Comparison of ENCODE assay signal across 14 cellular contexts in the genomic region with DNA sequence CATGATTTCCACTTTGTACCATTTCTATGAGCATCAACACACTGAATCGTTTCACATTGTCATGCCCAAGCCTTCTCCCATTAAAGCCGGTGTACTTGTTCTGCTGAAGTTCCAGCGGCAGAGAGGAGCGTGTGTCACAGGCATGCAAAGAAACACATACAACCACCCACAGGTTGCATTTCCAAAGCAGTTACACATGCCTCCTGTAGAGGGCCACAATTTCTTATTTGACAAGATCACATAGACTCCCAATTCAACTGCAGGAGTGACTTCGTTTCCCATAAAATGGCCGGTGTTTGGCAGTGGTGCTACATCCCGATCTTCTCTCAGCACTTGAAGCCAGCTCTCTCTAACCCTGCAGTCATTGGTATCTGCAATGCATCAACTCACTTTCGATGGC.
DNase-seq lines count a peak whose midpoint lies in the region; ATAC-seq and TF ChIP-seq lines count a peak whose summit lies in the region.
"Had no signal": no experiment of that assay in that cellular context is flagged by ENCODE, and none has a peak within 500 bp of the region (broad histone marks: within the 10 kb centered on the region; RNA-seq: fewer than 3 reads in every experiment).

No MANE protein-coding gene starts in this region.

- peaks cover under 1% of the 10 kb centered on the region for H3K4me1 Mint-ChIP-seq in endodermal cell

- H3K4me3 ChIP-seq in endodermal cell (ENCODE audit: low read length) = no peak overlapping the region
- H3K4me3 ChIP-seq: BLaER1 treated with 17β-estradiol and CSF1 and Interleukin-3, amounts not matched to agents 10 nM and 100 nM had no signal

- TF ChIP-seq CTCF in 22Rv1 (IDR thresholded peaks at IDR 0.05) (peak; percentile 37), GM12873 (IDR thresholded peaks at IDR 0.05; ENCODE audit: insufficient read depth, low read depth, low read length, missing control alignments) (peak; percentile 23), endodermal cell (conservative IDR thresholded peaks at IDR 0.05) (peak; percentile 72)

- WGBS in endodermal cell (ENCODE audit: insufficient coverage in 1 of 2, insufficient read length in 1 of 2), 2 experiments = 88 to 100% methylated on average over 1 to 8 of the region's 8 CpGs

- intact Hi-C loops in left ventricle myocardium superior (cut with micrococcal nuclease) = no loop called here

- peaks cover 29% of the 10 kb centered on the region for H3K9me3 Mint-ChIP-seq in endodermal cell

- H3K9ac ChIP-seq in endodermal cell (ENCODE audit: extremely low read depth, low read length, poor library complexity, severe bottlenecking) = no peak overlapping the region
- H3K9ac ChIP-seq: BLaER1 treated with 17β-estradiol and CSF1 and Interleukin-3, amounts not matched to agents 10 nM and 100 nM had no signal

- H3K36me3 Mint-ChIP-seq in endodermal cell (ENCODE audit: low read depth) = peaks cover 27% of the 10 kb centered on the region
- H3K36me3 Mint-ChIP-seq: natural killer cell treated with Interleukin-12 subunit alpha and Interleukin-12 subunit beta and Interleukin-15 and Interleukin-18, amount 100 ng/mL, for 72 hours had no signal

- H3K27ac Mint-ChIP-seq in endodermal cell = no peak overlapping the region
- H3K27ac Mint-ChIP-seq: natural killer cell treated with Interleukin-12 subunit alpha and Interleukin-12 subunit beta and Interleukin-15 and Interleukin-18, amount 100 ng/mL, for 72 hours; T-helper 2 cell treated with Interferon-gamma antibody and Interleukin-4, amounts not matched to agents 5 μg/mL and 100 μg/mL, for 36 hours had no signal

- H3K27me3 ChIP-seq in endodermal cell (ENCODE audit: control insufficient read depth, insufficient read depth, low read length, poor library complexity, severe bottlenecking) = no peaks in the 10 kb centered on the region
- H3K27me3 ChIP-seq: BLaER1 treated with 17β-estradiol and CSF1 and Interleukin-3, amounts not matched to agents 10 nM and 100 nM had no signal

- peak; percentile 55 for DNase-seq in NCI-H526 treated with DMSO at 0.1 percent for 48 hours (lab: John Stamatoyannopoulos, UW)
- DNase-seq in endodermal cell = peak; percentile 59
- no peak for DNase-seq in left ventricle myocardium superior
- no peak for DNase-seq in NCI-H1694 treated with DMSO at 0.1 percent for 48 hours (lab: John Stamatoyannopoulos, UW)
- DNase-seq in NCI-H2196 treated with DMSO at 0.1 percent for 48 hours (lab: John Stamatoyannopoulos, UW; ENCODE audit: unreplicated experiment) = no peak
- DNase-seq in hippocampal formation (lab: John Stamatoyannopoulos, UW) = no peak
- DNase-seq: activated T-cell treated with anti-CD3 and anti-CD28 coated beads, Interleukin-2, amount 50 U/mL, for 4 hours; stimulated activated naive CD4-positive, alpha-beta T cell had no signal

- peaks cover 33% of the 10 kb centered on the region for H3K9me3 ChIP-seq in endodermal cell (ENCODE audit: control insufficient read depth, low read length)

- no peak for ATAC-seq in left ventricle myocardium superior
- ATAC-seq: activated T-cell treated with anti-CD3 and anti-CD28 coated beads, Interleukin-2, amount 50 U/mL, for 4 hours; natural killer cell treated with Interleukin-12 subunit alpha and Interleukin-12 subunit beta and Interleukin-15 and Interleukin-18, amount 100 ng/mL, for 72 hours had no signal

- no peaks in the 10 kb centered on the region for H3K36me3 ChIP-seq in endodermal cell (ENCODE audit: control insufficient read depth, insufficient read depth, low read length)
- H3K36me3 ChIP-seq: BLaER1 treated with 17β-estradiol and CSF1 and Interleukin-3, amounts not matched to agents 10 nM and 100 nM had no signal

- no peak overlapping the region for H3K27ac ChIP-seq in 22Rv1
- H3K27ac ChIP-seq in endodermal cell (ENCODE audit: low read depth, low read length) = no peak overlapping the region
- H3K27ac ChIP-seq: BLaER1 treated with 17β-estradiol and CSF1 and Interleukin-3, amounts not matched to agents 10 nM and 100 nM; epithelial cell of prostate had no signal

- H3K27me3 Mint-ChIP-seq in endodermal cell (ENCODE audit: insufficient read depth) = no peaks in the 10 kb centered on the region
- H3K27me3 Mint-ChIP-seq: natural killer cell treated with Interleukin-12 subunit alpha and Interleukin-12 subunit beta and Interleukin-15 and Interleukin-18, amount 100 ng/mL, for 72 hours had no signal

- H3K4me3 Mint-ChIP-seq in endodermal cell = no peak overlapping the region
- H3K4me3 Mint-ChIP-seq: activated T-cell treated with anti-CD3 and anti-CD28 coated beads, Interleukin-2, amount 50 U/mL, for 4 hours; natural killer cell treated with Interleukin-12 subunit alpha and Interleukin-12 subunit beta and Interleukin-15 and Interleukin-18, amount 100 ng/mL, for 72 hours; T-helper 2 cell treated with Interferon-gamma antibody and Interleukin-4, amounts not matched to agents 5 μg/mL and 100 μg/mL, for 36 hours had no signal

- no peaks in the 10 kb centered on the region for H3K4me1 ChIP-seq in endodermal cell (ENCODE audit: control insufficient read depth, insufficient read depth, low read length)
- H3K4me1 ChIP-seq: BLaER1 treated with 17β-estradiol and CSF1 and Interleukin-3, amounts not matched to agents 10 nM and 100 nM had no signal

Comparison
In these comparisons a context has a peak if more than half of its experiments do, and no peak if none do; other contexts are left out.
1. DNase-seq: peak in NCI-H526 treated with DMSO at 0.1 percent for 48 hours (single experiment) and endodermal cell (single experiment); none in left ventricle myocardium superior (single experiment), NCI-H1694 treated with DMSO at 0.1 percent for 48 hours (single experiment), NCI-H2196 treated with DMSO at 0.1 percent for 48 hours (single experiment) and hippocampal formation (0 of 2).
2. Peak in every context shown above with its lines, with median percentiles within 50 percentile points of each other: CTCF ChIP-seq.